In the genomic region with DNA sequence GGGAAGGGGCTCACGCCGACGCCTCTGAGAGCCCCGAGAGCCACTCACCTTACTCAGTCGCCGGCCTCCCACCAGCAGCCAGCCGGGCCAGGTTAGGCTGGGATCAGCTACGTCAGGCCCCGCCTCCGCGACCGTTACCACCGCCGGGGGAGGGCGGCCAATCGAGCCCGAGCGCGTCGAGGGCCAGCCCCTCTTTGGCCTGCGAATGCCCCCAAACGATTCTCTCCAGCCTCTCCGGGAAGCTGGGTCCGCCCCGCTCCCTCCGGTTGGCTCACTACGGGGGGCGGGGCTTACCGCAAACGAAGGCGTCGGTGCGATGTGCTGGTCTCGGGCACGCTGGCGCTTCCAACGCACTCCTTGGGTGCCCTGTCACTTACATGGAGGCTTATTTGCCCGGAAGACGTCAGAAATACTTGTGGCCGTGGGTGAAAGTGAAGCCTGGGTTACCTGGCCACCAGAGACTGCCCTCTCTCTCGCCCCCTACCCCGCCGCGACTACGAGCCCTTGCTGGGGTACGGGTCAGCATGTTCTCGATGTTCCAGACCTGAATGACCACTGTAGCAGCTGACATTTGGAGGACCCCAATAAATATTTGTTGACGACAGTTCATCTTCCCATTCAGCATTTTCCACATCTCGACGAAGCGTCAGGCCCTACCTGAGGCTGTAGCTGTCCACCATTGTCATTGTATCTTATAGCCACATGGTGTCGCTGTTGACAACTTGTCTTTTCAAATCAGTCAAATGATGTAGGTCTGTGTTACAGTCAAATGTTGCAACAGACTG, we compare ENCODE assay signal across 1 cellular context.
TF ChIP-seq lines count a peak whose summit lies in the region.

A gene with protein sequence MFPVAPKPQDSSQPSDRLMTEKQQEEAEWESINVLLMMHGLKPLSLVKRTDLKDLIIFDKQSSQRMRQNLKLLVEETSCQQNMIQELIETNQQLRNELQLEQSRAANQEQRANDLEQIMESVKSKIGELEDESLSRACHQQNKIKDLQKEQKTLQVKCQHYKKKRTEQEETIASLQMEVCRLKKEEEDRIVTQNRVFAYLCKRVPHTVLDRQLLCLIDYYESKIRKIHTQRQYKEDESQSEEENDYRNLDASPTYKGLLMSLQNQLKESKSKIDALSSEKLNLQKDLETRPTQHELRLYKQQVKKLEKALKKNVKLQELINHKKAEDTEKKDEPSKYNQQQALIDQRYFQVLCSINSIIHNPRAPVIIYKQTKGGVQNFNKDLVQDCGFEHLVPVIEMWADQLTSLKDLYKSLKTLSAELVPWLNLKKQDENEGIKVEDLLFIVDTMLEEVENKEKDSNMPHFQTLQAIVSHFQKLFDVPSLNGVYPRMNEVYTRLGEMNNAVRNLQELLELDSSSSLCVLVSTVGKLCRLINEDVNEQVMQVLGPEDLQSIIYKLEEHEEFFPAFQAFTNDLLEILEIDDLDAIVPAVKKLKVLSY (minus strand): TSS at position 111 of the 785 bp plus-strand sequence. CDS start 21,333 bp downstream, outside the sequence.

TF ChIP-seq in HepG2, 621 proteins besides CTCF, POLR2A, EP300 and RAD21 (continued from another document):
- peak; percentile 48; the same call in 1 of the 2 replicates for TF ChIP-seq ZNF564 (CRISPR knock-in tag; IDR thresholded peaks at IDR 0.05)
- TF ChIP-seq ZFP36L1 (CRISPR knock-in tag; IDR thresholded peaks at IDR 0.05), result peak; percentile 80; the same call in 1 of the 2 replicates
- TF ChIP-seq, protein P1, sequence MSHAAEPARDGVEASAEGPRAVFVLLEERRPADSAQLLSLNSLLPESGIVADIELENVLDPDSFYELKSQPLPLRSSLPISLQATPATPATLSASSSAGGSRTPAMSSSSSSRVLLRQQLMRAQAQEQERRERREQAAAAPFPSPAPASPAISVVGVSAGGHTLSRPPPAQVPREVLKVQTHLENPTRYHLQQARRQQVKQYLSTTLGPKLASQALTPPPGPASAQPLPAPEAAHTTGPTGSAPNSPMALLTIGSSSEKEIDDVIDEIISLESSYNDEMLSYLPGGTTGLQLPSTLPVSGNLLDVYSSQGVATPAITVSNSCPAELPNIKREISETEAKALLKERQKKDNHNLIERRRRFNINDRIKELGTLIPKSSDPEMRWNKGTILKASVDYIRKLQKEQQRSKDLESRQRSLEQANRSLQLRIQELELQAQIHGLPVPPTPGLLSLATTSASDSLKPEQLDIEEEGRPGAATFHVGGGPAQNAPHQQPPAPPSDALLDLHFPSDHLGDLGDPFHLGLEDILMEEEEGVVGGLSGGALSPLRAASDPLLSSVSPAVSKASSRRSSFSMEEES (CRISPR knock-in tag; IDR thresholded peaks at IDR 0.05), result peak; percentile 44; the same call in 1 of the 2 replicates
- 0 out of 2 replicates have a peak, but pooled peaks have one; percentile 35 for TF ChIP-seq RFXANK (CRISPR knock-in tag; IDR thresholded peaks at IDR 0.05)
- TF ChIP-seq ETV6 (CRISPR knock-in tag; conservative IDR thresholded peaks at IDR 0.05), result no peak; the same call in 1 of the 2 replicates
- TF ChIP-seq, protein P2, sequence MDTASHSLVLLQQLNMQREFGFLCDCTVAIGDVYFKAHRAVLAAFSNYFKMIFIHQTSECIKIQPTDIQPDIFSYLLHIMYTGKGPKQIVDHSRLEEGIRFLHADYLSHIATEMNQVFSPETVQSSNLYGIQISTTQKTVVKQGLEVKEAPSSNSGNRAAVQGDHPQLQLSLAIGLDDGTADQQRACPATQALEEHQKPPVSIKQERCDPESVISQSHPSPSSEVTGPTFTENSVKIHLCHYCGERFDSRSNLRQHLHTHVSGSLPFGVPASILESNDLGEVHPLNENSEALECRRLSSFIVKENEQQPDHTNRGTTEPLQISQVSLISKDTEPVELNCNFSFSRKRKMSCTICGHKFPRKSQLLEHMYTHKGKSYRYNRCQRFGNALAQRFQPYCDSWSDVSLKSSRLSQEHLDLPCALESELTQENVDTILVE (CRISPR knock-in tag; IDR thresholded peaks at IDR 0.05), result 0 out of 2 replicates have a peak, but pooled peaks have one; percentile 13
- 0 out of 2 replicates have a peak, but pooled peaks have one; percentile 26 for TF ChIP-seq AHR (CRISPR knock-in tag; IDR thresholded peaks at IDR 0.05)
- TF ChIP-seq ZNF644 (CRISPR knock-in tag; IDR thresholded peaks at IDR 0.05; ENCODE audit: low read depth), result 0 out of 2 replicates have a peak, but pooled peaks have one; percentile 36
